ENCODE assay signal across 23 cellular contexts in genomic region chr3:126996905-126997304, GRCh38. TPM values are rescaled to one million over a fixed set of nuclear protein-coding genes. Genes with fewer than 3 reads are reported as not detected.
DNase-seq lines count a peak whose midpoint lies in the region; ATAC-seq and TF ChIP-seq lines count a peak whose summit lies in the region.
"Had no signal": no experiment of that assay in that cellular context is flagged by ENCODE, and none has a peak within 500 bp of the region (broad histone marks: within the 10 kb centered on the region; RNA-seq: fewer than 3 reads in every experiment).

No MANE protein-coding gene starts in this region.

- no peaks in the 10 kb centered on the region for H3K27me3 ChIP-seq in thoracic aorta (replicated peaks; ENCODE audit: insufficient read depth)
- H3K27me3 ChIP-seq in stomach: no peaks in the 10 kb centered on the region
- H3K27me3 ChIP-seq: gastrocnemius medialis, pancreas had no signal

- intact Hi-C loops in stomach (cut with DNase I; ENCODE audit: low total_unique reads): no loop called here

- in situ Hi-C loops in astrocyte of the spinal cord (cut with HindIII; ENCODE audit: low sequenced_read_pairs): no loop called here

- TF ChIP-seq CTCF in astrocyte of the spinal cord (IDR thresholded peaks at IDR 0.05; ENCODE audit: low read depth, low read length) (no peak), foreskin fibroblast (IDR thresholded peaks at IDR 0.05; ENCODE audit: low read depth, low read length) (no peak), thoracic aorta (IDR thresholded peaks at IDR 0.05) (no peak), stomach (IDR thresholded peaks at IDR 0.05) (no peak)

- no peak for TF ChIP-seq POLR2A in stomach (IDR thresholded peaks at IDR 0.05)

- H3K4me3 ChIP-seq in astrocyte of the spinal cord (ENCODE audit: low read depth, low read length): no peak overlapping the region
- no peak overlapping the region for H3K4me3 ChIP-seq in foreskin fibroblast (ENCODE audit: low read depth in 1 of 2, low read length in 2 of 2)
- H3K4me3 ChIP-seq in thoracic aorta: no peak overlapping the region
- H3K4me3 ChIP-seq in stomach: no peak overlapping the region
- H3K4me3 ChIP-seq: gastrocnemius medialis, pancreas had no signal

- 82 to 95% (median 92%) methylated on average over 2 to 7 of the region's 7 CpGs for WGBS in stomach, 5 donors

- H3K4me1 ChIP-seq in thoracic aorta (ENCODE audit: control insufficient read depth in 1 of 2, low read depth in 2 of 2) (peaks cover 52 to 99% of the 10 kb centered on the region in 2 donors), stomach (peaks cover 19 to 77% (median 54%) of the 10 kb centered on the region in 4 donors)
- H3K4me1 ChIP-seq: Caco-2, pancreas had no signal

- no peak for TF ChIP-seq EP300 in stomach (IDR thresholded peaks at IDR 0.05)

- peak; percentile 45 for DNase-seq in GM04504 (ENCODE audit: low read depth)
- peak; percentile 39 for DNase-seq in astrocyte of the spinal cord (ENCODE audit: low read depth, low spot score)
- peak; percentile 70 to 80 for DNase-seq in foreskin fibroblast
- DNase-seq in thoracic aorta (ENCODE audit: low spot score): peak; percentile 45
- DNase-seq in stomach: no peak
- DNase-seq: activated CD4-positive, alpha-beta T cell treated with anti-CD3 and anti-CD28 coated beads for 48 hours; activated CD8-positive, alpha-beta memory T cell treated with anti-CD3 and anti-CD28 coated beads, Interleukin-2, amount 10 ng/mL, durations not matched to agents 7 days and 5 days; Caco-2; gastrocnemius medialis; kidney; NCI-H146; NCI-H2171 treated with DMSO at 0.1 percent for 48 hours; NCI-H774; OCI-M1; pancreas; SHP77 treated with DMSO at 0.1 percent for 48 hours; stimulated activated naive CD8-positive, alpha-beta T cell treated with anti-CD3 and anti-CD28 coated beads, Interleukin-15, Interleukin-2, amounts not matched to agents 100 U/mL and 50 U/mL, for 24 hours; T-cell; trophoblast cell had no signal

- H3K36me3 ChIP-seq in thoracic aorta (no peaks in the 10 kb centered on the region), stomach (peaks cover 0 to 17% (median 9%) of the 10 kb centered on the region in 4 donors)
- H3K36me3 ChIP-seq: gastrocnemius medialis, pancreas had no signal

- peak overlapping the region; percentile 94 to 97 for H3K27ac ChIP-seq in thoracic aorta
- no peak overlapping the region for H3K27ac ChIP-seq in stomach
- H3K27ac ChIP-seq: gastrocnemius medialis, pancreas had no signal

- peak; percentile 71 for ATAC-seq in thoracic aorta (ENCODE audit: insufficient number of reproducible peaks, low FRiP score, low read depth)
- no peak for ATAC-seq in GM21825 (IDR thresholded peaks at IDR 0.05; ENCODE audit: unreplicated experiment)
- no peak for ATAC-seq in HG02885 (IDR thresholded peaks at IDR 0.05; ENCODE audit: poor library complexity, unreplicated experiment)
- ATAC-seq: activated naive CD4-positive, alpha-beta T cell treated with anti-CD3 and anti-CD28 coated beads, Interleukin-2, amount 50 U/mL, for 72 hours; gastrocnemius medialis; HepG2; pancreas; stimulated activated naive CD8-positive, alpha-beta T cell treated with anti-CD3 and anti-CD28 coated beads, Interleukin-15, Interleukin-2, amounts not matched to agents 100 U/mL and 50 U/mL, for 24 hours; T-cell had no signal

- H3K9me3 ChIP-seq in thoracic aorta: no peaks in the 10 kb centered on the region
- no peaks in the 10 kb centered on the region for H3K9me3 ChIP-seq in stomach
- H3K9me3 ChIP-seq: Caco-2, gastrocnemius medialis, pancreas had no signal

RNA-seq across cellular contexts. Expression of gene PLXNA1, which starts 14.0 kb away (rescaled TPM):
- 100 to 1,000 TPM in 1 of 2 donors, 10 to 100 TPM in 1; 70.1 to 102 TPM for total RNA-seq in thoracic aorta
- total RNA-seq in stomach: 10 to 100 TPM; 12.1 to 54.7 (median 16.9) TPM
- 1 to 10 TPM in 2 of 3 donors, under 1 TPM in 1; 0.92 to 7.0 (median 3.4) TPM for polyA plus RNA-seq in stomach

Comparison
In these comparisons a context has a peak if more than half of its experiments do, and no peak if none do; other contexts are left out.
1. H3K27ac ChIP-seq: peak in thoracic aorta (2 of 2); none in stomach (0 of 5).